ENCODE assay signal across 25 cellular contexts in genomic region chrX:134803060-134803459, GRCh38. TPM values are rescaled to one million over a fixed set of nuclear protein-coding genes. Genes with fewer than 3 reads are reported as not detected.
DNase-seq lines count a peak whose midpoint lies in the region; ATAC-seq and TF ChIP-seq lines count a peak whose summit lies in the region.
"Had no signal": no experiment of that assay in that cellular context is flagged by ENCODE, and none has a peak within 500 bp of the region (broad histone marks: within the 10 kb centered on the region; RNA-seq: fewer than 3 reads in every experiment).

No MANE protein-coding gene starts in this region.

- no peak for ATAC-seq in CD4-positive, CD25-positive, alpha-beta regulatory T cell (ENCODE audit: low read depth in 2 of 2)
- ATAC-seq in HG02759 (IDR thresholded peaks at IDR 0.05; ENCODE audit: unreplicated experiment) (no peak), GM21447 (IDR thresholded peaks at IDR 0.05; ENCODE audit: unreplicated experiment) (no peak)
- ATAC-seq: body of pancreas, heart right ventricle, left cardiac atrium, right cardiac atrium had no signal

- peak overlapping the region in 2 of 3 donors; percentile 12 to 90 for H3K27ac Mint-ChIP-seq in CD4-positive, CD25-positive, alpha-beta regulatory T cell
- peak overlapping the region; percentile 95 for H3K27ac Mint-ChIP-seq in endothelial cell (ENCODE audit: unreplicated experiment)
- H3K27ac Mint-ChIP-seq: nephron had no signal

- H3K27ac ChIP-seq in CD4-positive, CD25-positive, alpha-beta regulatory T cell (ENCODE audit: insufficient read depth, low read length, poor library complexity, severe bottlenecking): no peak overlapping the region
- no peak overlapping the region for H3K27ac ChIP-seq in SK-N-SH (ENCODE audit: low read depth in 2 of 2, low read length in 1 of 2)
- H3K27ac ChIP-seq: adrenal gland, body of pancreas, dorsolateral prefrontal cortex, epithelial cell of prostate, heart right ventricle, RWPE1, SK-N-MC, transverse colon had no signal

- no peak overlapping the region for H3K9ac ChIP-seq in SK-N-SH

- TF ChIP-seq CTCF in endothelial cell (IDR thresholded peaks at IDR 0.05; ENCODE audit: unreplicated experiment): no peak
- no peak for TF ChIP-seq CTCF in SK-N-SH (IDR thresholded peaks at IDR 0.05)

- POLR2A ChIA-PET in SK-N-SH (lab: Yijun Ruan, JAX): no interaction called here

- H3K27me3 ChIP-seq in CD4-positive, CD25-positive, alpha-beta regulatory T cell (ENCODE audit: control insufficient read depth, insufficient read depth, low read length): no peaks in the 10 kb centered on the region
- H3K27me3 ChIP-seq in HAP-1 (ENCODE audit: low read depth) (no peaks in the 10 kb centered on the region), SK-N-SH (ENCODE audit: insufficient read depth) (no peaks in the 10 kb centered on the region)
- H3K27me3 ChIP-seq: body of pancreas, heart right ventricle, spleen, transverse colon had no signal

- H3K36me3 Mint-ChIP-seq in CD4-positive, CD25-positive, alpha-beta regulatory T cell: no peaks in the 10 kb centered on the region
- H3K36me3 Mint-ChIP-seq in endothelial cell (ENCODE audit: low read depth, unreplicated experiment): no peaks in the 10 kb centered on the region

- no peaks in the 10 kb centered on the region for H3K9me3 ChIP-seq in CD4-positive, CD25-positive, alpha-beta regulatory T cell (ENCODE audit: control insufficient read depth in 2 of 2, low read length in 2 of 2)
- H3K9me3 ChIP-seq in HAP-1: no peaks in the 10 kb centered on the region
- H3K9me3 ChIP-seq in SK-N-SH: no peaks in the 10 kb centered on the region
- H3K9me3 ChIP-seq: adrenal gland, body of pancreas, heart right ventricle, spleen, transverse colon had no signal

- no peak for TF ChIP-seq EP300 in SK-N-SH (IDR thresholded peaks at IDR 0.05; ENCODE audit: borderline replicate concordance in 1 of 2, low read depth in 1 of 2, low read length in 1 of 2)

- H3K4me1 ChIP-seq in CD4-positive, CD25-positive, alpha-beta regulatory T cell (ENCODE audit: control insufficient read depth, insufficient read depth, low read length, poor library complexity, severe bottlenecking): peaks cover 15% of the 10 kb centered on the region
- H3K4me1 ChIP-seq in HAP-1 (peaks cover 43% of the 10 kb centered on the region), SK-N-SH (ENCODE audit: control insufficient read depth in 1 of 2, insufficient read depth in 2 of 2, low read depth in 1 of 2, low read length in 1 of 2) (peaks cover 3 to 5% of the 10 kb centered on the region in 2 experiments; a peak in 1 of 4 replicates)
- H3K4me1 ChIP-seq: adrenal gland, body of pancreas had no signal

- no peak overlapping the region for H2AFZ ChIP-seq in SK-N-SH (ENCODE audit: low read depth)

- no peaks in the 10 kb centered on the region for H3K36me3 ChIP-seq in CD4-positive, CD25-positive, alpha-beta regulatory T cell (ENCODE audit: control insufficient read depth, insufficient read depth, low read length)
- no peaks in the 10 kb centered on the region for H3K36me3 ChIP-seq in HAP-1 (replicated peaks)
- no peaks in the 10 kb centered on the region for H3K36me3 ChIP-seq in SK-N-SH (replicated peaks in 1 of 2; ENCODE audit: control insufficient read depth in 1 of 2, insufficient read depth in 2 of 2, low read length in 1 of 2)
- H3K36me3 ChIP-seq: adrenal gland, heart right ventricle, spleen, transverse colon had no signal

- no peak for DNase-seq in CD4-positive, CD25-positive, alpha-beta regulatory T cell
- DNase-seq in HAP-1 (ENCODE audit: low spot score in 2 of 2) (peak; percentile 44 to 72), OCI-M2 (lab: John Stamatoyannopoulos, UW; ENCODE audit: unreplicated experiment) (peak; percentile 13), endothelial cell (ENCODE audit: low spot score) (no peak), SK-N-SH (no peak), NCI-H526 treated with DMSO at 0.1 percent for 48 hours (lab: John Stamatoyannopoulos, UW) (no peak)
- DNase-seq: activated naive CD4-positive, alpha-beta T cell; activated T-cell treated with anti-CD3 and anti-CD28 coated beads, Interleukin-2, amount 50 U/mL, for 1 hour; adrenal gland; body of pancreas; dorsolateral prefrontal cortex; GDM1; heart right ventricle; left cardiac atrium; NCI-H1105; NCI-H1930; right cardiac atrium; spleen; transverse colon had no signal

- H3K79me2 ChIP-seq in SK-N-SH (ENCODE audit: insufficient read depth): no peaks in the 10 kb centered on the region

- peaks cover 22% of the 10 kb centered on the region for H3F3A ChIP-seq in SK-N-SH (replicated peaks; ENCODE audit: insufficient read depth)

- peak overlapping the region in 1 of 4 donors; percentile 77 for H3K4me3 Mint-ChIP-seq in CD4-positive, CD25-positive, alpha-beta regulatory T cell
- peak overlapping the region; percentile 42 for H3K4me3 Mint-ChIP-seq in endothelial cell (ENCODE audit: unreplicated experiment)
- H3K4me3 Mint-ChIP-seq: nephron had no signal

- no peaks in the 10 kb centered on the region for H3K9me3 Mint-ChIP-seq in CD4-positive, CD25-positive, alpha-beta regulatory T cell
- no peaks in the 10 kb centered on the region for H3K9me3 Mint-ChIP-seq in endothelial cell (ENCODE audit: unreplicated experiment)

- H3K4me2 ChIP-seq in SK-N-SH: no peak overlapping the region

- no peaks in the 10 kb centered on the region for H3K27me3 Mint-ChIP-seq in CD4-positive, CD25-positive, alpha-beta regulatory T cell
- H3K27me3 Mint-ChIP-seq in endothelial cell (ENCODE audit: unreplicated experiment): peaks cover 4% of the 10 kb centered on the region

- no peaks in the 10 kb centered on the region for H3K9me2 ChIP-seq in SK-N-SH

- peaks cover 8 to 27% (median 17%) of the 10 kb centered on the region in 4 donors for H3K4me1 Mint-ChIP-seq in CD4-positive, CD25-positive, alpha-beta regulatory T cell
- H3K4me1 Mint-ChIP-seq in endothelial cell (ENCODE audit: unreplicated experiment): peaks cover 24% of the 10 kb centered on the region
- H3K4me1 Mint-ChIP-seq: nephron had no signal

- WGBS in SK-N-SH (ENCODE audit: low lambda C conversion rate): 76% methylated on average over 1 of the region's 1 CpG

- no peak for TF ChIP-seq RAD21 in SK-N-SH (IDR thresholded peaks at IDR 0.05; ENCODE audit: low read length)

- no peaks in the 10 kb centered on the region for H4K20me1 ChIP-seq in SK-N-SH (ENCODE audit: insufficient read depth)

- in situ Hi-C loops in HAP-1 (cut with MboI; ENCODE audit: low sequenced_read_pairs): no loop called here

- no peak overlapping the region for H3K4me3 ChIP-seq in CD4-positive, CD25-positive, alpha-beta regulatory T cell (ENCODE audit: low read depth, low read length)
- H3K4me3 ChIP-seq in HAP-1: no peak overlapping the region
- no peak overlapping the region for H3K4me3 ChIP-seq in SK-N-SH (ENCODE audit: low read depth in 2 of 2, low read length in 1 of 2)
- H3K4me3 ChIP-seq: adrenal gland, body of pancreas, dorsolateral prefrontal cortex, heart right ventricle, SK-N-MC, spleen, transverse colon had no signal

- CTCF ChIA-PET in SK-N-SH (lab: Yijun Ruan, JAX): interaction anchor here (1.0 kb wide), 1 partner anchor 20 kb away, joined by 5 read pairs; no protein-coding TSS in a partner anchor

TF ChIP-seq in SK-N-SH, 30 proteins besides CTCF, POLR2A, EP300 and RAD21:
- TF ChIP-seq, protein P1, sequence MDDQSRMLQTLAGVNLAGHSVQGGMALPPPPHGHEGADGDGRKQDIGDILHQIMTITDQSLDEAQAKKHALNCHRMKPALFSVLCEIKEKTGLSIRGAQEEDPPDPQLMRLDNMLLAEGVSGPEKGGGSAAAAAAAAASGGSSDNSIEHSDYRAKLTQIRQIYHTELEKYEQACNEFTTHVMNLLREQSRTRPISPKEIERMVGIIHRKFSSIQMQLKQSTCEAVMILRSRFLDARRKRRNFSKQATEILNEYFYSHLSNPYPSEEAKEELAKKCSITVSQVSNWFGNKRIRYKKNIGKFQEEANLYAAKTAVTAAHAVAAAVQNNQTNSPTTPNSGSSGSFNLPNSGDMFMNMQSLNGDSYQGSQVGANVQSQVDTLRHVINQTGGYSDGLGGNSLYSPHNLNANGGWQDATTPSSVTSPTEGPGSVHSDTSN (IDR thresholded peaks at IDR 0.05): no peak
- TF ChIP-seq FOXJ3 (CRISPR knock-in tag; IDR thresholded peaks at IDR 0.05) (no peak), JUND (IDR thresholded peaks at IDR 0.05) (no peak), TEAD4 (IDR thresholded peaks at IDR 0.05; ENCODE audit: borderline replicate concordance, insufficient read depth) (no peak), NFIC (IDR thresholded peaks at IDR 0.05; ENCODE audit: borderline replicate concordance) (no peak), FOSL2 (IDR thresholded peaks at IDR 0.05; ENCODE audit: borderline replicate concordance, low read depth) (no peak), SIN3A (IDR thresholded peaks at IDR 0.05; ENCODE audit: borderline replicate concordance, low read depth, low read length) (no peak), RXRA (IDR thresholded peaks at IDR 0.05; ENCODE audit: borderline replicate concordance, low read depth) (no peak), ELF1 (IDR thresholded peaks at IDR 0.05) (no peak), GATA2 (CRISPR knock-in tag; IDR thresholded peaks at IDR 0.05) (no peak), POLR2AphosphoS5 (IDR thresholded peaks at IDR 0.05; ENCODE audit: low read depth, low read length) (no peak)
- TF ChIP-seq, protein P2, sequence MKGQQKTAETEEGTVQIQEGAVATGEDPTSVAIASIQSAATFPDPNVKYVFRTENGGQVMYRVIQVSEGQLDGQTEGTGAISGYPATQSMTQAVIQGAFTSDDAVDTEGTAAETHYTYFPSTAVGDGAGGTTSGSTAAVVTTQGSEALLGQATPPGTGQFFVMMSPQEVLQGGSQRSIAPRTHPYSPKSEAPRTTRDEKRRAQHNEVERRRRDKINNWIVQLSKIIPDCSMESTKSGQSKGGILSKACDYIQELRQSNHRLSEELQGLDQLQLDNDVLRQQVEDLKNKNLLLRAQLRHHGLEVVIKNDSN (IDR thresholded peaks at IDR 0.05; ENCODE audit: borderline replicate concordance, low read depth): no peak
- TF ChIP-seq, protein P3, sequence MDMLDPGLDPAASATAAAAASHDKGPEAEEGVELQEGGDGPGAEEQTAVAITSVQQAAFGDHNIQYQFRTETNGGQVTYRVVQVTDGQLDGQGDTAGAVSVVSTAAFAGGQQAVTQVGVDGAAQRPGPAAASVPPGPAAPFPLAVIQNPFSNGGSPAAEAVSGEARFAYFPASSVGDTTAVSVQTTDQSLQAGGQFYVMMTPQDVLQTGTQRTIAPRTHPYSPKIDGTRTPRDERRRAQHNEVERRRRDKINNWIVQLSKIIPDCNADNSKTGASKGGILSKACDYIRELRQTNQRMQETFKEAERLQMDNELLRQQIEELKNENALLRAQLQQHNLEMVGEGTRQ (IDR thresholded peaks at IDR 0.05; ENCODE audit: borderline replicate concordance, low read depth, low read length): no peak

RNA-seq across cellular contexts. Expression of gene PABIR2, which starts 6.1 kb away (rescaled TPM):
- total RNA-seq in CD4-positive, CD25-positive, alpha-beta regulatory T cell: 48.7 TPM
- polyA plus RNA-seq in CD4-positive, CD25-positive, alpha-beta regulatory T cell: 1 to 10 TPM; 5.1 to 8.2 (median 6.6) TPM
- total RNA-seq in endothelial cell (ENCODE audit: unreplicated experiment): 11.5 TPM
- 43.6 and 54.5 TPM in 2 replicates for polyA plus RNA-seq in SK-N-SH (2012; rRNA removed)
- polyA plus RNA-seq in SK-N-SH (2012; cell fraction: cytosol; rRNA removed): 47.4 and 52.7 TPM in 2 replicates
- 60.7 and 148 TPM in 2 replicates for polyA plus RNA-seq in SK-N-SH (2012; cell fraction: nucleus; rRNA removed)

Comparison
In these comparisons a context has a peak if more than half of its experiments do, and no peak if none do; other contexts are left out.
1. DNase-seq: peak in HAP-1 (2 of 2) and OCI-M2 (single experiment); none in CD4-positive, CD25-positive, alpha-beta regulatory T cell (0 of 3), endothelial cell (single experiment), SK-N-SH (single experiment) and NCI-H526 treated with DMSO at 0.1 percent for 48 hours (single experiment).